Comparison of ENCODE assay signal across 1 cellular context in the genomic region with DNA sequence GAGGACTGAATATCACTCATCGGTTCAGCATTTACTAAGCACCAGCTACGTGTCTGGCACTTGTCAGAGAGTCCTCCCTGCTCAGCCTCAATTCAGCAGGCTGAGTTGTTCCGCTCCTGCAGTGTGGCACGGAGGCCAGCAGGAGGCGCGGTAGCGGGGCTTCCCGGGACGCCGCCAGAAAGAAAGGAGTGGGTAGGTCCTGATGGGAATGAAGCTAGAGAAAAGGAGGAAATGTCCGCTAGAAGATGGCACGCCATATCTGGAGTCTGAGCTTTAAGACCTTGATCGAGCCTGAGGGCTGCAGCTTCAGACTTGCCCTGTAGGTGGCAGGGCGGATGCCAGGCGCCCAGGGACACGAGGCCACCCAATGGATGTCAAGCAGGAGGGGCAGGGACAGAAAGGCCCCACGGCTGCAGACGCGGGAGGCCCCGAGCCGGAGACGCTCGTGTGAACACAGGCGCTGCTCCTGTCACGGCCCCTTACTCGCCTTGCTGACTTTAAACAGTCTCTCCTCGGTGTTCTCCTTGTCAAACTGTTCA.
TF ChIP-seq lines count a peak whose summit lies in the region.

No MANE protein-coding gene starts in this region.

TF ChIP-seq in K562, 482 proteins besides CTCF, POLR2A, EP300 and RAD21 (continued from another document and continues in another):
- TF ChIP-seq, protein P1, sequence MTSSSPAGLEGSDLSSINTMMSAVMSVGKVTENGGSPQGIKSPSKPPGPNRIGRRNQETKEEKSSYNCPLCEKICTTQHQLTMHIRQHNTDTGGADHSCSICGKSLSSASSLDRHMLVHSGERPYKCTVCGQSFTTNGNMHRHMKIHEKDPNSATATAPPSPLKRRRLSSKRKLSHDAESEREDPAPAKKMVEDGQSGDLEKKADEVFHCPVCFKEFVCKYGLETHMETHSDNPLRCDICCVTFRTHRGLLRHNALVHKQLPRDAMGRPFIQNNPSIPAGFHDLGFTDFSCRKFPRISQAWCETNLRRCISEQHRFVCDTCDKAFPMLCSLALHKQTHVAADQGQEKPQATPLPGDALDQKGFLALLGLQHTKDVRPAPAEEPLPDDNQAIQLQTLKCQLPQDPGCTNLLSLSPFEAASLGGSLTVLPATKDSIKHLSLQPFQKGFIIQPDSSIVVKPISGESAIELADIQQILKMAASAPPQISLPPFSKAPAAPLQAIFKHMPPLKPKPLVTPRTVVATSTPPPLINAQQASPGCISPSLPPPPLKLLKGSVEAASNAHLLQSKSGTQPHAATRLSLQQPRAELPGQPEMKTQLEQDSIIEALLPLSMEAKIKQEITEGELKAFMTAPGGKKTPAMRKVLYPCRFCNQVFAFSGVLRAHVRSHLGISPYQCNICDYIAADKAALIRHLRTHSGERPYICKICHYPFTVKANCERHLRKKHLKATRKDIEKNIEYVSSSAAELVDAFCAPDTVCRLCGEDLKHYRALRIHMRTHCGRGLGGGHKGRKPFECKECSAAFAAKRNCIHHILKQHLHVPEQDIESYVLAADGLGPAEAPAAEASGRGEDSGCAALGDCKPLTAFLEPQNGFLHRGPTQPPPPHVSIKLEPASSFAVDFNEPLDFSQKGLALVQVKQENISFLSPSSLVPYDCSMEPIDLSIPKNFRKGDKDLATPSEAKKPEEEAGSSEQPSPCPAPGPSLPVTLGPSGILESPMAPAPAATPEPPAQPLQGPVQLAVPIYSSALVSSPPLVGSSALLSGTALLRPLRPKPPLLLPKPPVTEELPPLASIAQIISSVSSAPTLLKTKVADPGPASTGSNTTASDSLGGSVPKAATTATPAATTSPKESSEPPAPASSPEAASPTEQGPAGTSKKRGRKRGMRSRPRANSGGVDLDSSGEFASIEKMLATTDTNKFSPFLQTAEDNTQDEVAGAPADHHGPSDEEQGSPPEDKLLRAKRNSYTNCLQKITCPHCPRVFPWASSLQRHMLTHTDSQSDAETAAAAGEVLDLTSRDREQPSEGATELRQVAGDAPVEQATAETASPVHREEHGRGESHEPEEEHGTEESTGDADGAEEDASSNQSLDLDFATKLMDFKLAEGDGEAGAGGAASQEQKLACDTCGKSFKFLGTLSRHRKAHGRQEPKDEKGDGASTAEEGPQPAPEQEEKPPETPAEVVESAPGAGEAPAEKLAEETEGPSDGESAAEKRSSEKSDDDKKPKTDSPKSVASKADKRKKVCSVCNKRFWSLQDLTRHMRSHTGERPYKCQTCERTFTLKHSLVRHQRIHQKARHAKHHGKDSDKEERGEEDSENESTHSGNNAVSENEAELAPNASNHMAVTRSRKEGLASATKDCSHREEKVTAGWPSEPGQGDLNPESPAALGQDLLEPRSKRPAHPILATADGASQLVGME (CRISPR knock-in tag; IDR thresholded peaks at IDR 0.05): peak; percentile 74; the same call in 1 of the 2 replicates
- TF ChIP-seq PHF21A (IDR thresholded peaks at IDR 0.05; ENCODE audit: borderline replicate concordance, low read depth): no peak
- no peak for TF ChIP-seq SREBF1 (IDR thresholded peaks at IDR 0.05; ENCODE audit: borderline replicate concordance, low read depth, low read length)
- no peak for TF ChIP-seq NR2C1 (IDR thresholded peaks at IDR 0.05)
- TF ChIP-seq NR2C1 (tag; IDR thresholded peaks at IDR 0.05): no peak
- TF ChIP-seq, protein P2, sequence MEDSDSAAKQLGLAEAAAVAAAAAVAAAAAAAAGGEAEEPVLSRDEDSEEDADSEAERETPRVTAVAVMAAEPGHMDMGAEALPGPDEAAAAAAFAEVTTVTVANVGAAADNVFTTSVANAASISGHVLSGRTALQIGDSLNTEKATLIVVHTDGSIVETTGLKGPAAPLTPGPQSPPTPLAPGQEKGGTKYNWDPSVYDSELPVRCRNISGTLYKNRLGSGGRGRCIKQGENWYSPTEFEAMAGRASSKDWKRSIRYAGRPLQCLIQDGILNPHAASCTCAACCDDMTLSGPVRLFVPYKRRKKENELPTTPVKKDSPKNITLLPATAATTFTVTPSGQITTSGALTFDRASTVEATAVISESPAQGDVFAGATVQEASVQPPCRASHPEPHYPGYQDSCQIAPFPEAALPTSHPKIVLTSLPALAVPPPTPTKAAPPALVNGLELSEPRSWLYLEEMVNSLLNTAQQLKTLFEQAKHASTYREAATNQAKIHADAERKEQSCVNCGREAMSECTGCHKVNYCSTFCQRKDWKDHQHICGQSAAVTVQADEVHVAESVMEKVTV (CRISPR knock-in tag; IDR thresholded peaks at IDR 0.05): peak; percentile 78
- no peak for TF ChIP-seq MCM5 (IDR thresholded peaks at IDR 0.05; ENCODE audit: low read depth)
- no peak for TF ChIP-seq NCOA6 (IDR thresholded peaks at IDR 0.05)
- TF ChIP-seq ZNF695 (CRISPR knock-in tag; IDR thresholded peaks at IDR 0.05): no peak
- TF ChIP-seq, protein P3, sequence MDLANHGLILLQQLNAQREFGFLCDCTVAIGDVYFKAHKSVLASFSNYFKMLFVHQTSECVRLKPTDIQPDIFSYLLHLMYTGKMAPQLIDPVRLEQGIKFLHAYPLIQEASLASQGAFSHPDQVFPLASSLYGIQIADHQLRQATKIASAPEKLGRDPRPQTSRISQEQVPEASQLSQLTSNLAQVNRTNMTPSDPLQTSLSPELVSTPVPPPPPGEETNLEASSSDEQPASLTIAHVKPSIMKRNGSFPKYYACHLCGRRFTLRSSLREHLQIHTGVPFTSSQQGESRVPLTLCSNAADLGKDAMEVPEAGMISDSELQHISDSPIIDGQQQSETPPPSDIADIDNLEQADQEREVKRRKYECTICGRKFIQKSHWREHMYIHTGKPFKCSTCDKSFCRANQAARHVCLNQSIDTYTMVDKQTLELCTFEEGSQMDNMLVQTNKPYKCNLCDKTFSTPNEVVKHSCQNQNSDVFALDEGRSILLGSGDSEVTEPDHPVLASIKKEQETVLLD (IDR thresholded peaks at IDR 0.05): peak; percentile 52; the same call in 1 of the 2 replicates
- TF ChIP-seq PRPF4 (IDR thresholded peaks at IDR 0.05; ENCODE audit: insufficient read depth, low read depth, low read length, poor library complexity, severe bottlenecking): no peak
- no peak for TF ChIP-seq CSDE1 (IDR thresholded peaks at IDR 0.05)
- TF ChIP-seq PYGO2 (tag; IDR thresholded peaks at IDR 0.05): no peak
- TF ChIP-seq, protein P4, sequence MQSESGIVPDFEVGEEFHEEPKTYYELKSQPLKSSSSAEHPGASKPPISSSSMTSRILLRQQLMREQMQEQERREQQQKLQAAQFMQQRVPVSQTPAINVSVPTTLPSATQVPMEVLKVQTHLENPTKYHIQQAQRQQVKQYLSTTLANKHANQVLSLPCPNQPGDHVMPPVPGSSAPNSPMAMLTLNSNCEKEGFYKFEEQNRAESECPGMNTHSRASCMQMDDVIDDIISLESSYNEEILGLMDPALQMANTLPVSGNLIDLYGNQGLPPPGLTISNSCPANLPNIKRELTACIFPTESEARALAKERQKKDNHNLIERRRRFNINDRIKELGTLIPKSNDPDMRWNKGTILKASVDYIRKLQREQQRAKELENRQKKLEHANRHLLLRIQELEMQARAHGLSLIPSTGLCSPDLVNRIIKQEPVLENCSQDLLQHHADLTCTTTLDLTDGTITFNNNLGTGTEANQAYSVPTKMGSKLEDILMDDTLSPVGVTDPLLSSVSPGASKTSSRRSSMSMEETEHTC (IDR thresholded peaks at IDR 0.05): 0 out of 2 replicates have a peak, but pooled peaks have one; percentile 25
- TF ChIP-seq ZNF224 (CRISPR knock-in tag; IDR thresholded peaks at IDR 0.05): no peak
- TF ChIP-seq ZNF253 (CRISPR knock-in tag; conservative IDR thresholded peaks at IDR 0.05): no peak
- TF ChIP-seq MXI1 (IDR thresholded peaks at IDR 0.05; ENCODE audit: low read depth, low read length): no peak
- no peak for TF ChIP-seq MEF2D (tag; conservative IDR thresholded peaks at IDR 0.05; ENCODE audit: low read depth)
- no peak for TF ChIP-seq ZNF764 (CRISPR knock-in tag; IDR thresholded peaks at IDR 0.05; ENCODE audit: low read depth)
- no peak for TF ChIP-seq KLF13 (tag; IDR thresholded peaks at IDR 0.05; ENCODE audit: borderline replicate concordance, low read depth)
- TF ChIP-seq, protein P5, sequence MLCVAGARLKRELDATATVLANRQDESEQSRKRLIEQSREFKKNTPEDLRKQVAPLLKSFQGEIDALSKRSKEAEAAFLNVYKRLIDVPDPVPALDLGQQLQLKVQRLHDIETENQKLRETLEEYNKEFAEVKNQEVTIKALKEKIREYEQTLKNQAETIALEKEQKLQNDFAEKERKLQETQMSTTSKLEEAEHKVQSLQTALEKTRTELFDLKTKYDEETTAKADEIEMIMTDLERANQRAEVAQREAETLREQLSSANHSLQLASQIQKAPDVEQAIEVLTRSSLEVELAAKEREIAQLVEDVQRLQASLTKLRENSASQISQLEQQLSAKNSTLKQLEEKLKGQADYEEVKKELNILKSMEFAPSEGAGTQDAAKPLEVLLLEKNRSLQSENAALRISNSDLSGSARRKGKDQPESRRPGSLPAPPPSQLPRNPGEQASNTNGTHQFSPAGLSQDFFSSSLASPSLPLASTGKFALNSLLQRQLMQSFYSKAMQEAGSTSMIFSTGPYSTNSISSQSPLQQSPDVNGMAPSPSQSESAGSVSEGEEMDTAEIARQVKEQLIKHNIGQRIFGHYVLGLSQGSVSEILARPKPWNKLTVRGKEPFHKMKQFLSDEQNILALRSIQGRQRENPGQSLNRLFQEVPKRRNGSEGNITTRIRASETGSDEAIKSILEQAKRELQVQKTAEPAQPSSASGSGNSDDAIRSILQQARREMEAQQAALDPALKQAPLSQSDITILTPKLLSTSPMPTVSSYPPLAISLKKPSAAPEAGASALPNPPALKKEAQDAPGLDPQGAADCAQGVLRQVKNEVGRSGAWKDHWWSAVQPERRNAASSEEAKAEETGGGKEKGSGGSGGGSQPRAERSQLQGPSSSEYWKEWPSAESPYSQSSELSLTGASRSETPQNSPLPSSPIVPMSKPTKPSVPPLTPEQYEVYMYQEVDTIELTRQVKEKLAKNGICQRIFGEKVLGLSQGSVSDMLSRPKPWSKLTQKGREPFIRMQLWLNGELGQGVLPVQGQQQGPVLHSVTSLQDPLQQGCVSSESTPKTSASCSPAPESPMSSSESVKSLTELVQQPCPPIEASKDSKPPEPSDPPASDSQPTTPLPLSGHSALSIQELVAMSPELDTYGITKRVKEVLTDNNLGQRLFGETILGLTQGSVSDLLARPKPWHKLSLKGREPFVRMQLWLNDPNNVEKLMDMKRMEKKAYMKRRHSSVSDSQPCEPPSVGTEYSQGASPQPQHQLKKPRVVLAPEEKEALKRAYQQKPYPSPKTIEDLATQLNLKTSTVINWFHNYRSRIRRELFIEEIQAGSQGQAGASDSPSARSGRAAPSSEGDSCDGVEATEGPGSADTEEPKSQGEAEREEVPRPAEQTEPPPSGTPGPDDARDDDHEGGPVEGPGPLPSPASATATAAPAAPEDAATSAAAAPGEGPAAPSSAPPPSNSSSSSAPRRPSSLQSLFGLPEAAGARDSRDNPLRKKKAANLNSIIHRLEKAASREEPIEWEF (CRISPR knock-in tag; IDR thresholded peaks at IDR 0.05): no peak
- TF ChIP-seq PCBP1 (IDR thresholded peaks at IDR 0.05; ENCODE audit: low read depth, low read length, poor library complexity, severe bottlenecking): no peak
- TF ChIP-seq ZC3H4 (CRISPR knock-in tag; IDR thresholded peaks at IDR 0.05; ENCODE audit: borderline replicate concordance): no peak
- peak; percentile 58 for TF ChIP-seq MTA1 (IDR thresholded peaks at IDR 0.05; ENCODE audit: borderline replicate concordance)
- TF ChIP-seq MEF2A (IDR thresholded peaks at IDR 0.05; ENCODE audit: control insufficient read depth, low read depth, low read length): no peak
- no peak for TF ChIP-seq CBFB (CRISPR knock-in tag; IDR thresholded peaks at IDR 0.05)
- TF ChIP-seq FIP1L1 (IDR thresholded peaks at IDR 0.05; ENCODE audit: low read depth, low read length, poor library complexity, severe bottlenecking): peak; percentile 41
- TF ChIP-seq HNRNPUL1 (IDR thresholded peaks at IDR 0.05; ENCODE audit: low read length): no peak
- no peak for TF ChIP-seq ZNF274 (IDR thresholded peaks at IDR 0.05; ENCODE audit: borderline replicate concordance, low read depth, low read length)
- TF ChIP-seq ETV1 (tag; conservative IDR thresholded peaks at IDR 0.05; ENCODE audit: low read depth): peak; percentile 42; the same call in 1 of the 2 replicates
- no peak for TF ChIP-seq POU5F1 (IDR thresholded peaks at IDR 0.05; ENCODE audit: borderline replicate concordance, low read depth, low read length, partially characterized antibody)
- no peak for TF ChIP-seq SIN3B (IDR thresholded peaks at IDR 0.05; ENCODE audit: low read depth)
- no peak for TF ChIP-seq ZBED1 (IDR thresholded peaks at IDR 0.05)
- TF ChIP-seq ZSCAN29 (IDR thresholded peaks at IDR 0.05): no peak
- TF ChIP-seq, protein P6, sequence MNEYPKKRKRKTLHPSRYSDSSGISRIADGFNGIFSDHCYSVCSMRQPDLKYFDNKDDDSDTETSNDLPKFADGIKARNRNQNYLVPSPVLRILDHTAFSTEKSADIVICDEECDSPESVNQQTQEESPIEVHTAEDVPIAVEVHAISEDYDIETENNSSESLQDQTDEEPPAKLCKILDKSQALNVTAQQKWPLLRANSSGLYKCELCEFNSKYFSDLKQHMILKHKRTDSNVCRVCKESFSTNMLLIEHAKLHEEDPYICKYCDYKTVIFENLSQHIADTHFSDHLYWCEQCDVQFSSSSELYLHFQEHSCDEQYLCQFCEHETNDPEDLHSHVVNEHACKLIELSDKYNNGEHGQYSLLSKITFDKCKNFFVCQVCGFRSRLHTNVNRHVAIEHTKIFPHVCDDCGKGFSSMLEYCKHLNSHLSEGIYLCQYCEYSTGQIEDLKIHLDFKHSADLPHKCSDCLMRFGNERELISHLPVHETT (CRISPR knock-in tag; conservative IDR thresholded peaks at IDR 0.05 in 1 of 2, IDR thresholded peaks at IDR 0.05 in 1 of 2): no peak
- TF ChIP-seq, protein P7, sequence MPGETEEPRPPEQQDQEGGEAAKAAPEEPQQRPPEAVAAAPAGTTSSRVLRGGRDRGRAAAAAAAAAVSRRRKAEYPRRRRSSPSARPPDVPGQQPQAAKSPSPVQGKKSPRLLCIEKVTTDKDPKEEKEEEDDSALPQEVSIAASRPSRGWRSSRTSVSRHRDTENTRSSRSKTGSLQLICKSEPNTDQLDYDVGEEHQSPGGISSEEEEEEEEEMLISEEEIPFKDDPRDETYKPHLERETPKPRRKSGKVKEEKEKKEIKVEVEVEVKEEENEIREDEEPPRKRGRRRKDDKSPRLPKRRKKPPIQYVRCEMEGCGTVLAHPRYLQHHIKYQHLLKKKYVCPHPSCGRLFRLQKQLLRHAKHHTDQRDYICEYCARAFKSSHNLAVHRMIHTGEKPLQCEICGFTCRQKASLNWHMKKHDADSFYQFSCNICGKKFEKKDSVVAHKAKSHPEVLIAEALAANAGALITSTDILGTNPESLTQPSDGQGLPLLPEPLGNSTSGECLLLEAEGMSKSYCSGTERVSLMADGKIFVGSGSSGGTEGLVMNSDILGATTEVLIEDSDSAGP (CRISPR knock-in tag; IDR thresholded peaks at IDR 0.05): 0 out of 2 replicates have a peak, but pooled peaks have one; percentile 68
- no peak for TF ChIP-seq STAT5A (IDR thresholded peaks at IDR 0.05; ENCODE audit: borderline replicate concordance, low read length)
- 0 out of 2 replicates have a peak, but pooled peaks have one; percentile 37 for TF ChIP-seq ZNF197 (CRISPR knock-in tag; IDR thresholded peaks at IDR 0.05; ENCODE audit: low read depth)
- no peak for TF ChIP-seq PTTG1 (tag; IDR thresholded peaks at IDR 0.05; ENCODE audit: low read depth)
- TF ChIP-seq NCOA1 (IDR thresholded peaks at IDR 0.05; ENCODE audit: low read depth): no peak
- 0 out of 2 replicates have a peak, but pooled peaks have one; percentile 18 for TF ChIP-seq DPF2 (IDR thresholded peaks at IDR 0.05)
- TF ChIP-seq CBFA2T2 (conservative IDR thresholded peaks at IDR 0.05): no peak
